ENCODE assay signal across 1 cellular context in the genomic region with DNA sequence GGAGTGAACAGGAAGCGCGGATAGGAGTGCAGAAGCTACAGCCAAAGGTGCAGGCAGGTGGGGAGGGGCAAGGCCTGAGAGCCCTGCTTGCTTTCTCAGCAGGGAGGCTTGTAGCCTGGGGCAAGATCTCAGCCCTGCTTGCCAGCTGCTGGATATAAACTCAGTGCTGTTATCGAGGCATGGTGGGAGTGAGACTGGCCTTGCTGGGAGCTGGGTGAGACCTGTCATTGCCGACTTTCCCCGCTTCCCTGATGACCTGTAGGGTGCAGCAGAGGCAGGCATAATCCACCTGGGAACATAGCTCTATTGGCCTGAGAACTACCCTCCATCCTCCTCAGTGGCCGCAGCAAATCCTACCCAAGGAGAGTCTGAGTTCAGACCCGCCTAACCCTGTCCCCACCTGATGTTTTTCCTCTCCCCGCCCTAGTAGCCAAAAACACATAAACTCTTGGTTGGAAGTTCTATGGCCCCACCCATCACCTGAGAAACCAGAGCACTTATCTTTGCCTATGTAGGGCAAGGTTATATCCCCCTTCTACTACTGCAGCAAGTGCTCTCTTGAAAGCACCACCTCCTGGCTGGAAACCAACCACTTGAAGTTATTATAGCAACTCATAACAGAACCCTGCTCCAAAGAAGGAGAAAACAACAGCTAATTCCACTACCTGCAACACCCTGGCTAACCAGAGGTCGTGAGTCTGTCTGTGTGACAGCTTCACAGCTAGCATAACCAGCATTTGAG.
TF ChIP-seq lines count a peak whose summit lies in the region.

No MANE protein-coding gene starts in this region.

TF ChIP-seq in HCT116, 20 proteins besides CTCF, POLR2A, EP300 and RAD21 (continued from another document):
- TF ChIP-seq EZH2phosphoT487 (IDR thresholded peaks at IDR 0.05; ENCODE audit: borderline replicate concordance) (no peak), YY1 (IDR thresholded peaks at IDR 0.05; ENCODE audit: extremely low read depth, insufficient replicate concordance, low read depth, low read length) (no peak), CBX3 (IDR thresholded peaks at IDR 0.05; ENCODE audit: low read depth) (no peak), EZH2 (IDR thresholded peaks at IDR 0.05) (no peak), FOSL1 (IDR thresholded peaks at IDR 0.05; ENCODE audit: low read depth) (no peak), EGR1 (IDR thresholded peaks at IDR 0.05; ENCODE audit: low read depth) (no peak), ELF1 (IDR thresholded peaks at IDR 0.05; ENCODE audit: borderline replicate concordance, low read depth) (no peak), CEBPB (IDR thresholded peaks at IDR 0.05; ENCODE audit: low read depth) (no peak), JUND (IDR thresholded peaks at IDR 0.05) (no peak), ZNF274 (IDR thresholded peaks at IDR 0.05; ENCODE audit: low read depth, low read length) (no peak), SIN3A (IDR thresholded peaks at IDR 0.05; ENCODE audit: low read depth) (no peak), POLR2AphosphoS5 (IDR thresholded peaks at IDR 0.05; ENCODE audit: low read depth, low read length) (no peak)
- TF ChIP-seq, protein P1, sequence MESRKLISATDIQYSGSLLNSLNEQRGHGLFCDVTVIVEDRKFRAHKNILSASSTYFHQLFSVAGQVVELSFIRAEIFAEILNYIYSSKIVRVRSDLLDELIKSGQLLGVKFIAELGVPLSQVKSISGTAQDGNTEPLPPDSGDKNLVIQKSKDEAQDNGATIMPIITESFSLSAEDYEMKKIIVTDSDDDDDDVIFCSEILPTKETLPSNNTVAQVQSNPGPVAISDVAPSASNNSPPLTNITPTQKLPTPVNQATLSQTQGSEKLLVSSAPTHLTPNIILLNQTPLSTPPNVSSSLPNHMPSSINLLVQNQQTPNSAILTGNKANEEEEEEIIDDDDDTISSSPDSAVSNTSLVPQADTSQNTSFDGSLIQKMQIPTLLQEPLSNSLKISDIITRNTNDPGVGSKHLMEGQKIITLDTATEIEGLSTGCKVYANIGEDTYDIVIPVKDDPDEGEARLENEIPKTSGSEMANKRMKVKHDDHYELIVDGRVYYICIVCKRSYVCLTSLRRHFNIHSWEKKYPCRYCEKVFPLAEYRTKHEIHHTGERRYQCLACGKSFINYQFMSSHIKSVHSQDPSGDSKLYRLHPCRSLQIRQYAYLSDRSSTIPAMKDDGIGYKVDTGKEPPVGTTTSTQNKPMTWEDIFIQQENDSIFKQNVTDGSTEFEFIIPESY (IDR thresholded peaks at IDR 0.05; ENCODE audit: extremely low read depth, insufficient replicate concordance, low read length), result no peak
- TF ChIP-seq, protein P2, sequence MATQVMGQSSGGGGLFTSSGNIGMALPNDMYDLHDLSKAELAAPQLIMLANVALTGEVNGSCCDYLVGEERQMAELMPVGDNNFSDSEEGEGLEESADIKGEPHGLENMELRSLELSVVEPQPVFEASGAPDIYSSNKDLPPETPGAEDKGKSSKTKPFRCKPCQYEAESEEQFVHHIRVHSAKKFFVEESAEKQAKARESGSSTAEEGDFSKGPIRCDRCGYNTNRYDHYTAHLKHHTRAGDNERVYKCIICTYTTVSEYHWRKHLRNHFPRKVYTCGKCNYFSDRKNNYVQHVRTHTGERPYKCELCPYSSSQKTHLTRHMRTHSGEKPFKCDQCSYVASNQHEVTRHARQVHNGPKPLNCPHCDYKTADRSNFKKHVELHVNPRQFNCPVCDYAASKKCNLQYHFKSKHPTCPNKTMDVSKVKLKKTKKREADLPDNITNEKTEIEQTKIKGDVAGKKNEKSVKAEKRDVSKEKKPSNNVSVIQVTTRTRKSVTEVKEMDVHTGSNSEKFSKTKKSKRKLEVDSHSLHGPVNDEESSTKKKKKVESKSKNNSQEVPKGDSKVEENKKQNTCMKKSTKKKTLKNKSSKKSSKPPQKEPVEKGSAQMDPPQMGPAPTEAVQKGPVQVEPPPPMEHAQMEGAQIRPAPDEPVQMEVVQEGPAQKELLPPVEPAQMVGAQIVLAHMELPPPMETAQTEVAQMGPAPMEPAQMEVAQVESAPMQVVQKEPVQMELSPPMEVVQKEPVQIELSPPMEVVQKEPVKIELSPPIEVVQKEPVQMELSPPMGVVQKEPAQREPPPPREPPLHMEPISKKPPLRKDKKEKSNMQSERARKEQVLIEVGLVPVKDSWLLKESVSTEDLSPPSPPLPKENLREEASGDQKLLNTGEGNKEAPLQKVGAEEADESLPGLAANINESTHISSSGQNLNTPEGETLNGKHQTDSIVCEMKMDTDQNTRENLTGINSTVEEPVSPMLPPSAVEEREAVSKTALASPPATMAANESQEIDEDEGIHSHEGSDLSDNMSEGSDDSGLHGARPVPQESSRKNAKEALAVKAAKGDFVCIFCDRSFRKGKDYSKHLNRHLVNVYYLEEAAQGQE (IDR thresholded peaks at IDR 0.05; ENCODE audit: low read depth), result no peak
- TF ChIP-seq, protein P3, sequence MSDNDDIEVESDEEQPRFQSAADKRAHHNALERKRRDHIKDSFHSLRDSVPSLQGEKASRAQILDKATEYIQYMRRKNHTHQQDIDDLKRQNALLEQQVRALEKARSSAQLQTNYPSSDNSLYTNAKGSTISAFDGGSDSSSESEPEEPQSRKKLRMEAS (IDR thresholded peaks at IDR 0.05), result no peak
